1 cellular context compared by ENCODE assay signal in genomic region chr22:20084547-20085413, GRCh38.
TF ChIP-seq lines count a peak whose summit lies in the region.

No MANE protein-coding gene starts in this region.

TF ChIP-seq in K562, 482 proteins besides CTCF, POLR2A, EP300 and RAD21 (continued from another document and continues in another):
- TF ChIP-seq, protein P1, sequence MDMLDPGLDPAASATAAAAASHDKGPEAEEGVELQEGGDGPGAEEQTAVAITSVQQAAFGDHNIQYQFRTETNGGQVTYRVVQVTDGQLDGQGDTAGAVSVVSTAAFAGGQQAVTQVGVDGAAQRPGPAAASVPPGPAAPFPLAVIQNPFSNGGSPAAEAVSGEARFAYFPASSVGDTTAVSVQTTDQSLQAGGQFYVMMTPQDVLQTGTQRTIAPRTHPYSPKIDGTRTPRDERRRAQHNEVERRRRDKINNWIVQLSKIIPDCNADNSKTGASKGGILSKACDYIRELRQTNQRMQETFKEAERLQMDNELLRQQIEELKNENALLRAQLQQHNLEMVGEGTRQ (CRISPR knock-in tag; IDR thresholded peaks at IDR 0.05), result no peak
- TF ChIP-seq ATF6 (CRISPR knock-in tag; IDR thresholded peaks at IDR 0.05) (no peak), KDM4B (IDR thresholded peaks at IDR 0.05; ENCODE audit: borderline replicate concordance in 2 of 2, low read depth in 1 of 2) (no peak), KDM1A (IDR thresholded peaks at IDR 0.05) (no peak), ZNF311 (CRISPR knock-in tag; IDR thresholded peaks at IDR 0.05) (no peak), NFATC3 (IDR thresholded peaks at IDR 0.05) (no peak), TCFL5 (CRISPR knock-in tag; conservative IDR thresholded peaks at IDR 0.05) (no peak), TRIM24 (IDR thresholded peaks at IDR 0.05) (no peak), ZKSCAN1 (IDR thresholded peaks at IDR 0.05; ENCODE audit: low read depth, low read length) (0 out of 2 replicates have a peak, but pooled peaks have one; percentile 66), RBBP5 (IDR thresholded peaks at IDR 0.05; ENCODE audit: borderline replicate concordance, insufficient read depth, low read length, poor library complexity, severe bottlenecking) (peak; percentile 16), ZNF282 (CRISPR knock-in tag; IDR thresholded peaks at IDR 0.05) (no peak), ZBTB33 (CRISPR knock-in tag; IDR thresholded peaks at IDR 0.05) (no peak), KLF16 (IDR thresholded peaks at IDR 0.05) (no peak), ZBED1 (IDR thresholded peaks at IDR 0.05) (no peak), ZNF778 (CRISPR knock-in tag; IDR thresholded peaks at IDR 0.05) (no peak), MLLT1 (IDR thresholded peaks at IDR 0.05) (no peak), TAF9B (IDR thresholded peaks at IDR 0.05; ENCODE audit: partially characterized antibody) (no peak), ZFP1 (CRISPR knock-in tag; IDR thresholded peaks at IDR 0.05) (no peak), ZBTB17 (CRISPR knock-in tag; IDR thresholded peaks at IDR 0.05) (peak; percentile 71; the same call in 1 of the 2 replicates), SRSF7 (optimal IDR thresholded peaks at IDR 0.05; ENCODE audit: low read depth, low read length) (no peak), MTA1 (IDR thresholded peaks at IDR 0.05; ENCODE audit: borderline replicate concordance) (no peak), ATF2 (CRISPR knock-in tag; IDR thresholded peaks at IDR 0.05) (no peak), HMGXB4 (CRISPR knock-in tag; IDR thresholded peaks at IDR 0.05) (peak; percentile 98), SAP30 (IDR thresholded peaks at IDR 0.05; ENCODE audit: borderline replicate concordance, insufficient read depth, low read depth, low read length, poor library complexity, severe bottlenecking) (peak; percentile 96), CHD4 (IDR thresholded peaks at IDR 0.05; ENCODE audit: insufficient read depth, insufficient replicate concordance, low read depth, low read length, poor library complexity, severe bottlenecking) (peak; percentile 51), KLF10 (CRISPR knock-in tag; IDR thresholded peaks at IDR 0.05) (no peak), TAF15 (IDR thresholded peaks at IDR 0.05; ENCODE audit: low read depth, low read length) (no peak), RFX1 (IDR thresholded peaks at IDR 0.05) (no peak), SMAD3 (CRISPR knock-in tag; conservative IDR thresholded peaks at IDR 0.05) (0 out of 2 replicates have a peak, but pooled peaks have one; percentile 71), POLR3G (IDR thresholded peaks at IDR 0.05; ENCODE audit: extremely low read depth, insufficient read length, insufficient replicate concordance) (no peak), FOXK2 (conservative IDR thresholded peaks at IDR 0.05 in 1 of 2, IDR thresholded peaks at IDR 0.05 in 1 of 2; ENCODE audit: low read depth in 2 of 2) (no peak), THRAP3 (IDR thresholded peaks at IDR 0.05; ENCODE audit: borderline replicate concordance) (no peak), NFYB (IDR thresholded peaks at IDR 0.05; ENCODE audit: extremely low read depth, insufficient read length) (no peak), ERF (CRISPR knock-in tag; IDR thresholded peaks at IDR 0.05) (peak; percentile 94), NRF1 (conservative IDR thresholded peaks at IDR 0.05 in 1 of 2, IDR thresholded peaks at IDR 0.05 in 1 of 2) (no peak), U2AF2 (optimal IDR thresholded peaks at IDR 0.05; ENCODE audit: low read depth, low read length) (no peak), ZNF354B (CRISPR knock-in tag; IDR thresholded peaks at IDR 0.05) (no peak)
- TF ChIP-seq, protein P2, sequence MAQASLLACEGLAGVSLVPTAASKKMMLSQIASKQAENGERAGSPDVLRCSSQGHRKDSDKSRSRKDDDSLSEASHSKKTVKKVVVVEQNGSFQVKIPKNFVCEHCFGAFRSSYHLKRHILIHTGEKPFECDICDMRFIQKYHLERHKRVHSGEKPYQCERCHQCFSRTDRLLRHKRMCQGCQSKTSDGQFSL (CRISPR knock-in tag; IDR thresholded peaks at IDR 0.05), result no peak
- TF ChIP-seq, protein P2 (tag; IDR thresholded peaks at IDR 0.05), result no peak
- TF ChIP-seq, protein P3, sequence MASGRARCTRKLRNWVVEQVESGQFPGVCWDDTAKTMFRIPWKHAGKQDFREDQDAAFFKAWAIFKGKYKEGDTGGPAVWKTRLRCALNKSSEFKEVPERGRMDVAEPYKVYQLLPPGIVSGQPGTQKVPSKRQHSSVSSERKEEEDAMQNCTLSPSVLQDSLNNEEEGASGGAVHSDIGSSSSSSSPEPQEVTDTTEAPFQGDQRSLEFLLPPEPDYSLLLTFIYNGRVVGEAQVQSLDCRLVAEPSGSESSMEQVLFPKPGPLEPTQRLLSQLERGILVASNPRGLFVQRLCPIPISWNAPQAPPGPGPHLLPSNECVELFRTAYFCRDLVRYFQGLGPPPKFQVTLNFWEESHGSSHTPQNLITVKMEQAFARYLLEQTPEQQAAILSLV (tag; IDR thresholded peaks at IDR 0.05), result no peak
- TF ChIP-seq, protein P4, sequence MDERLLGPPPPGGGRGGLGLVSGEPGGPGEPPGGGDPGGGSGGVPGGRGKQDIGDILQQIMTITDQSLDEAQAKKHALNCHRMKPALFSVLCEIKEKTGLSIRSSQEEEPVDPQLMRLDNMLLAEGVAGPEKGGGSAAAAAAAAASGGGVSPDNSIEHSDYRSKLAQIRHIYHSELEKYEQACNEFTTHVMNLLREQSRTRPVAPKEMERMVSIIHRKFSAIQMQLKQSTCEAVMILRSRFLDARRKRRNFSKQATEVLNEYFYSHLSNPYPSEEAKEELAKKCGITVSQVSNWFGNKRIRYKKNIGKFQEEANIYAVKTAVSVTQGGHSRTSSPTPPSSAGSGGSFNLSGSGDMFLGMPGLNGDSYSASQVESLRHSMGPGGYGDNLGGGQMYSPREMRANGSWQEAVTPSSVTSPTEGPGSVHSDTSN (CRISPR knock-in tag; IDR thresholded peaks at IDR 0.05; ENCODE audit: low read depth), result no peak
- TF ChIP-seq, protein P4 (tag; conservative IDR thresholded peaks at IDR 0.05; ENCODE audit: low read depth), result no peak
- TF ChIP-seq, protein P5, sequence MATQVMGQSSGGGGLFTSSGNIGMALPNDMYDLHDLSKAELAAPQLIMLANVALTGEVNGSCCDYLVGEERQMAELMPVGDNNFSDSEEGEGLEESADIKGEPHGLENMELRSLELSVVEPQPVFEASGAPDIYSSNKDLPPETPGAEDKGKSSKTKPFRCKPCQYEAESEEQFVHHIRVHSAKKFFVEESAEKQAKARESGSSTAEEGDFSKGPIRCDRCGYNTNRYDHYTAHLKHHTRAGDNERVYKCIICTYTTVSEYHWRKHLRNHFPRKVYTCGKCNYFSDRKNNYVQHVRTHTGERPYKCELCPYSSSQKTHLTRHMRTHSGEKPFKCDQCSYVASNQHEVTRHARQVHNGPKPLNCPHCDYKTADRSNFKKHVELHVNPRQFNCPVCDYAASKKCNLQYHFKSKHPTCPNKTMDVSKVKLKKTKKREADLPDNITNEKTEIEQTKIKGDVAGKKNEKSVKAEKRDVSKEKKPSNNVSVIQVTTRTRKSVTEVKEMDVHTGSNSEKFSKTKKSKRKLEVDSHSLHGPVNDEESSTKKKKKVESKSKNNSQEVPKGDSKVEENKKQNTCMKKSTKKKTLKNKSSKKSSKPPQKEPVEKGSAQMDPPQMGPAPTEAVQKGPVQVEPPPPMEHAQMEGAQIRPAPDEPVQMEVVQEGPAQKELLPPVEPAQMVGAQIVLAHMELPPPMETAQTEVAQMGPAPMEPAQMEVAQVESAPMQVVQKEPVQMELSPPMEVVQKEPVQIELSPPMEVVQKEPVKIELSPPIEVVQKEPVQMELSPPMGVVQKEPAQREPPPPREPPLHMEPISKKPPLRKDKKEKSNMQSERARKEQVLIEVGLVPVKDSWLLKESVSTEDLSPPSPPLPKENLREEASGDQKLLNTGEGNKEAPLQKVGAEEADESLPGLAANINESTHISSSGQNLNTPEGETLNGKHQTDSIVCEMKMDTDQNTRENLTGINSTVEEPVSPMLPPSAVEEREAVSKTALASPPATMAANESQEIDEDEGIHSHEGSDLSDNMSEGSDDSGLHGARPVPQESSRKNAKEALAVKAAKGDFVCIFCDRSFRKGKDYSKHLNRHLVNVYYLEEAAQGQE (CRISPR knock-in tag; IDR thresholded peaks at IDR 0.05; ENCODE audit: low read depth), result no peak; the same call in 1 of the 2 replicates
- TF ChIP-seq, protein P6, sequence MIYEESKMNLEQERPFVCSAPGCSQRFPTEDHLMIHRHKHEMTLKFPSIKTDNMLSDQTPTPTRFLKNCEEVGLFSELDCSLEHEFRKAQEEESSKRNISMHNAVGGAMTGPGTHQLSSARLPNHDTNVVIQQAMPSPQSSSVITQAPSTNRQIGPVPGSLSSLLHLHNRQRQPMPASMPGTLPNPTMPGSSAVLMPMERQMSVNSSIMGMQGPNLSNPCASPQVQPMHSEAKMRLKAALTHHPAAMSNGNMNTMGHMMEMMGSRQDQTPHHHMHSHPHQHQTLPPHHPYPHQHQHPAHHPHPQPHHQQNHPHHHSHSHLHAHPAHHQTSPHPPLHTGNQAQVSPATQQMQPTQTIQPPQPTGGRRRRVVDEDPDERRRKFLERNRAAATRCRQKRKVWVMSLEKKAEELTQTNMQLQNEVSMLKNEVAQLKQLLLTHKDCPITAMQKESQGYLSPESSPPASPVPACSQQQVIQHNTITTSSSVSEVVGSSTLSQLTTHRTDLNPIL (CRISPR knock-in tag; IDR thresholded peaks at IDR 0.05), result no peak
